ENCODE assay signal across 1 cellular context in the genomic region with DNA sequence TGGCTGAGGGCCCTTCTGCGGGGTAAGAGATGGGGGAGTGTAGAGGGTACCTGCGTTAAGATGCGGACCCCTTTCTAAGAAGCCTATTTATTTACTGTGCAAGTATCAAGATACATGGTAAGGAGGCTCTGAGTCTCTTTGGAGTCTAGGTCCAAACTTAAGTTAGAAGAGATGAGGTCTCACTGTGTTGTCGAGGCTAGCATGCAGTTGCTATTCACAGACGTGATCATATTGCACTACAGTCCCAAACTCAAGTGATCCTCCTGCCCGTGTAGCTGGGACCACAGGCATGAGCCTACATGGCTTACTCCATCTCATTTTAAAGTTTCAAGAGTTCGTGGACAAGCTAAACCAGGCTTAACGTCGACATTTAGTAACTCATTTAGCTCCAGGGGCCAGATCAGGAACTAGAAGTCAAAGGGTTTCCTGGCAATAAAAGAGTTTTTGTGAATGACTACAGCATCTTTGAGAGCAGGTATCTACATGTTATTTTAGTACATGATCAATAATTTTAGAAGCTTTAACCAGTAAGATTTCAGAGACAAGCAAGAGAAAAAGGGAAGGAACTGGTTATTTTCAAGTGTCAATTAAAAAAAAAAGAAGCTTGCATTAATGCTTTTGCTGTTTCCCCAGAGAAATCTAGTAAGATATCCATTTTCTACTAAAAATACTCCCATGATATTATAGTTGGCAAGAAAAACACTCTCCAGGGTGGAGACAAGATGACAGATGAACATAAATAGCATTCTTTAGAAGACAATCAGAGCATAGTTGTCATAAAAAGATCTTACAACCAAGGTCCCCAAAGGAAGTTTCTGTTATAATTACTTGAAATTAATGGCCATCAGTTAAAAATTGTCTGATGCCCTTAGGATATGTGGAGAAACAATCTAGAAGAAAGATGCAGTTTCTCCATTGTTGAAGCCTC.
TF ChIP-seq lines count a peak whose summit lies in the region.

No MANE protein-coding gene starts in this region.

TF ChIP-seq in SK-N-SH treated with all-trans-retinoic acid at 6 μM for 48 hours, 23 proteins besides CTCF, POLR2A, EP300 and RAD21 (continued from another document):
- TF ChIP-seq CREB5 (CRISPR knock-in tag; IDR thresholded peaks at IDR 0.05; ENCODE audit: low read depth): peak; percentile 68; the same call in 1 of the 2 replicates
- TF ChIP-seq ESRRG (CRISPR knock-in tag; IDR thresholded peaks at IDR 0.05): no peak
- TF ChIP-seq TOX (CRISPR knock-in tag; IDR thresholded peaks at IDR 0.05; ENCODE audit: borderline replicate concordance): peak; percentile 75; the same call in 1 of the 2 replicates
- peak; percentile 82 for TF ChIP-seq ZC3H10 (CRISPR knock-in tag; IDR thresholded peaks at IDR 0.05)
- TF ChIP-seq, protein P1, sequence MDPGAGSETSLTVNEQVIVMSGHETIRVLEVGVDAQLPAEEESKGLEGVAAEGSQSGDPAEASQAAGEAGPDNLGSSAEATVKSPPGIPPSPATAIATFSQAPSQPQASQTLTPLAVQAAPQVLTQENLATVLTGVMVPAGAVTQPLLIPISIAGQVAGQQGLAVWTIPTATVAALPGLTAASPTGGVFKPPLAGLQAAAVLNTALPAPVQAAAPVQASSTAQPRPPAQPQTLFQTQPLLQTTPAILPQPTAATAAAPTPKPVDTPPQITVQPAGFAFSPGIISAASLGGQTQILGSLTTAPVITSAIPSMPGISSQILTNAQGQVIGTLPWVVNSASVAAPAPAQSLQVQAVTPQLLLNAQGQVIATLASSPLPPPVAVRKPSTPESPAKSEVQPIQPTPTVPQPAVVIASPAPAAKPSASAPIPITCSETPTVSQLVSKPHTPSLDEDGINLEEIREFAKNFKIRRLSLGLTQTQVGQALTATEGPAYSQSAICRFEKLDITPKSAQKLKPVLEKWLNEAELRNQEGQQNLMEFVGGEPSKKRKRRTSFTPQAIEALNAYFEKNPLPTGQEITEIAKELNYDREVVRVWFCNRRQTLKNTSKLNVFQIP (CRISPR knock-in tag; IDR thresholded peaks at IDR 0.05; ENCODE audit: borderline replicate concordance, low read depth): 0 out of 2 replicates have a peak, but pooled peaks have one; percentile 15
